29 cellular contexts compared by ENCODE assay signal in genomic region chr2:33904801-33905200, GRCh38.
"Had no signal": no experiment of that assay in that cellular context is flagged by ENCODE, and none has a peak within 500 bp of the region (broad histone marks: within the 10 kb centered on the region; RNA-seq: fewer than 3 reads in every experiment).

No MANE protein-coding gene starts in this region.

- DNase-seq: colonic mucosa; cortex of kidney; effector CD8-positive, alpha-beta T cell; effector memory CD8-positive, alpha-beta T cell; endodermal cell; erythroblast; esophagus squamous epithelium; foreskin fibroblast; foreskin melanocyte; gastrocnemius medialis; glutamatergic neuron; head of caudate nucleus; heart right ventricle; hippocampal formation; immature natural killer cell; islet precursor cell; kidney; kidney glomerular epithelial cell; left cardiac atrium; left lung; left ventricle myocardium superior; lower lobe of right lung; mesenchymal stem cell; mucosa of descending colon; naive B cell had no signal

- H3K4me3 Mint-ChIP-seq: dendritic cell treated with granulocyte-macrophage colony-stimulating factor and Interleukin-4, amounts not matched to agents 40 ng/mL and 50 ng/mL, for 4 days; effector memory CD8-positive, alpha-beta T cell; endodermal cell; immature natural killer cell; mesothelial cell of epicardium; naive B cell had no signal

- ATAC-seq: effector memory CD8-positive, alpha-beta T cell; esophagus mucosa; gastrocnemius medialis; heart right ventricle; left cardiac atrium; left lung; left ventricle myocardium superior; lower lobe of right lung; mucosa of descending colon had no signal

- H3K27ac Mint-ChIP-seq: dendritic cell treated with granulocyte-macrophage colony-stimulating factor and Interleukin-4, amounts not matched to agents 40 ng/mL and 50 ng/mL, for 4 days; effector memory CD8-positive, alpha-beta T cell; endodermal cell; immature natural killer cell; mesothelial cell of epicardium; naive B cell had no signal

- H3K27me3 Mint-ChIP-seq: dendritic cell treated with granulocyte-macrophage colony-stimulating factor and Interleukin-4, amounts not matched to agents 40 ng/mL and 50 ng/mL, for 4 days; naive B cell had no signal

- H3K36me3 ChIP-seq: colonic mucosa, esophagus squamous epithelium, gastrocnemius medialis, heart right ventricle, left lung, lower lobe of right lung had no signal

- H3K36me3 Mint-ChIP-seq: immature natural killer cell, mesothelial cell of epicardium had no signal

- H3K4me3 ChIP-seq: colonic mucosa, esophagus squamous epithelium, gastrocnemius medialis, heart right ventricle, left lung, lower lobe of right lung, mucosa of descending colon had no signal

- H3K4me1 Mint-ChIP-seq: endodermal cell, immature natural killer cell, mesothelial cell of epicardium, naive B cell had no signal

- H3K27ac ChIP-seq: colonic mucosa, epithelial cell of prostate, esophagus squamous epithelium, gastrocnemius medialis, heart right ventricle, left lung, lower lobe of right lung had no signal

- H3K27me3 ChIP-seq: colonic mucosa, esophagus squamous epithelium, gastrocnemius medialis, heart right ventricle, left lung had no signal

- H3K4me1 ChIP-seq: colonic mucosa, esophagus squamous epithelium, gastrocnemius medialis, heart right ventricle, left lung, lower lobe of right lung had no signal

- H3K9me3 ChIP-seq: colonic mucosa, gastrocnemius medialis, left lung, lower lobe of right lung had no signal
